ENCODE assay signal across 13 cellular contexts in genomic region chr10:69742356-69742695, GRCh38. TPM values are rescaled to one million over a fixed set of nuclear protein-coding genes. Genes with fewer than 3 reads are reported as not detected.
A peak's percentile ranks its signal among the peaks of the same experiment; 100 is the strongest.
DNase-seq lines count a peak whose midpoint lies in the region; ATAC-seq and TF ChIP-seq lines count a peak whose summit lies in the region.
"Had no signal": no experiment of that assay in that cellular context is flagged by ENCODE, and none has a peak within 500 bp of the region (broad histone marks: within the 10 kb centered on the region; RNA-seq: fewer than 3 reads in every experiment).

No MANE protein-coding gene starts in this region.

- H4K20me1 ChIP-seq in IMR-90 (ENCODE audit: insufficient read depth, low read length) (no peaks in the 10 kb centered on the region), fibroblast of lung (ENCODE audit: control insufficient read depth, extremely low read depth, insufficient read depth, low read length) (no peaks in the 10 kb centered on the region), PC-3 (ENCODE audit: low read length) (no peaks in the 10 kb centered on the region)
- H4K20me1 ChIP-seq: BLaER1 had no signal

- intact Hi-C loops in cardiac septum (cut with DNase I), result no loop called here
- intact Hi-C loops in right cardiac atrium (cut with DNase I), result no loop called here
- intact Hi-C loops in IMR-90 (cut with micrococcal nuclease), result loop anchor here (2.0 kb wide), 1 partner anchor 58 kb away; the partner anchor contains the start of gene COL13A1
- intact Hi-C loops in transverse colon (cut with DNase I; ENCODE audit: low total_unique reads), result no loop called here
- intact Hi-C loops in PC-3 (cut with micrococcal nuclease), result no loop called here

- ATAC-seq in right cardiac atrium (no peak), IMR-90 (ENCODE audit: low read depth) (peak; percentile 28; the same call in 1 of the 2 replicates), HG02588 (IDR thresholded peaks at IDR 0.05; ENCODE audit: unreplicated experiment) (no peak), PC-3 (no peak)

- H3K18ac ChIP-seq in IMR-90 (ENCODE audit: low read depth, low read length), result no peak overlapping the region

- no peak for TF ChIP-seq CTCF in IMR-90 (conservative IDR thresholded peaks at IDR 0.05; ENCODE audit: low read depth, low read length)
- TF ChIP-seq CTCF in fibroblast of lung (conservative IDR thresholded peaks at IDR 0.05 in 1 of 2, IDR thresholded peaks at IDR 0.05 in 1 of 2; ENCODE audit: low read depth in 1 of 2, low read length in 2 of 2), result no peak
- TF ChIP-seq CTCF in transverse colon (IDR thresholded peaks at IDR 0.05), result no peak
- TF ChIP-seq CTCF in PC-3 (conservative IDR thresholded peaks at IDR 0.05; ENCODE audit: low read depth, low read length), result no peak

- H3K4me3 ChIP-seq in right cardiac atrium (ENCODE audit: low read length) (no peak overlapping the region), IMR-90 (ENCODE audit: insufficient read depth, low read depth, low read length) (no peak overlapping the region), fibroblast of lung (replicated peaks in 1 of 4; ENCODE audit: control extremely low read depth in 1 of 4, insufficient read depth in 1 of 4, low read depth in 3 of 4, low read length in 4 of 4) (no peak overlapping the region), transverse colon (no peak overlapping the region), PC-3 (ENCODE audit: low read length) (no peak overlapping the region)
- H3K4me3 ChIP-seq: BLaER1 had no signal

- H3K27ac ChIP-seq in right cardiac atrium (ENCODE audit: low read length) (no peak overlapping the region), IMR-90 (ENCODE audit: insufficient read depth, low read length) (no peak overlapping the region), fibroblast of lung (ENCODE audit: insufficient read depth, low read length) (no peak overlapping the region), transverse colon (no peak overlapping the region), PC-3 (ENCODE audit: low read length) (no peak overlapping the region)
- H3K27ac ChIP-seq: BLaER1 had no signal

- H2AK5ac ChIP-seq in IMR-90 (ENCODE audit: low read depth, low read length), result no peak overlapping the region

- H3K9me2 ChIP-seq in PC-3 (replicated peaks; ENCODE audit: low read length), result no peaks in the 10 kb centered on the region

- TF ChIP-seq RAD21 in IMR-90 (IDR thresholded peaks at IDR 0.05; ENCODE audit: low read length), result no peak

- H3K79me2 ChIP-seq in fibroblast of lung (ENCODE audit: control insufficient read depth, insufficient read depth, low read length) (no peaks in the 10 kb centered on the region), PC-3 (ENCODE audit: low read length) (no peaks in the 10 kb centered on the region)

- no peaks in the 10 kb centered on the region for H3F3A ChIP-seq in PC-3 (ENCODE audit: low read length, unreplicated experiment)

- H3K14ac ChIP-seq in IMR-90 (replicated peaks; ENCODE audit: low read depth, low read length), result no peak overlapping the region

- BruUV-seq in IMR-90 (replicated peaks; lab: Mats Ljungman, UMichigan) (no TSS peak), PC-3 (replicated peaks; lab: Mats Ljungman, UMichigan) (no TSS peak)

- H4K5ac ChIP-seq in IMR-90 (ENCODE audit: low read depth, low read length), result no peak overlapping the region

- no peak overlapping the region for H3K56ac ChIP-seq in IMR-90 (ENCODE audit: extremely low read depth, insufficient read depth, low read length)

- H4K91ac ChIP-seq in IMR-90 (ENCODE audit: insufficient read depth, low read depth, low read length), result no peak overlapping the region

- dilution Hi-C loops in IMR-90 (cut with HindIII; ENCODE audit: low sequenced_read_pairs, unreplicated experiment), result no loop called here

- H3K4ac ChIP-seq in IMR-90 (ENCODE audit: low read depth, low read length), result no peak overlapping the region

- peaks cover 2% of the 10 kb centered on the region for H3K4me1 ChIP-seq in right cardiac atrium (ENCODE audit: control insufficient read depth, insufficient read depth, low read length)
- H3K4me1 ChIP-seq in IMR-90 (ENCODE audit: control insufficient read depth, insufficient read depth, low read length), result peaks cover 7% of the 10 kb centered on the region; the same call in 1 of the 2 replicates
- H3K4me1 ChIP-seq in fibroblast of lung (ENCODE audit: control insufficient read depth, extremely low read depth, insufficient read depth, low read length), result no peaks in the 10 kb centered on the region
- H3K4me1 ChIP-seq in transverse colon, result no peaks in the 10 kb centered on the region
- peaks cover 11% of the 10 kb centered on the region for H3K4me1 ChIP-seq in PC-3 (ENCODE audit: insufficient read depth, low read length)
- H3K4me1 ChIP-seq: Caco-2 had no signal

- no peaks in the 10 kb centered on the region for H3K36me3 ChIP-seq in IMR-90 (ENCODE audit: control insufficient read depth, insufficient read depth, low read length)
- no peaks in the 10 kb centered on the region for H3K36me3 ChIP-seq in fibroblast of lung (ENCODE audit: control insufficient read depth, insufficient read depth, low read length)
- no peaks in the 10 kb centered on the region for H3K36me3 ChIP-seq in transverse colon
- no peaks in the 10 kb centered on the region for H3K36me3 ChIP-seq in PC-3 (ENCODE audit: low read depth, low read length)
- H3K36me3 ChIP-seq: BLaER1 had no signal

- no peak overlapping the region for H3K9ac ChIP-seq in IMR-90 (ENCODE audit: low read depth, low read length)
- H3K9ac ChIP-seq in fibroblast of lung (ENCODE audit: insufficient read depth, low read length), result no peak overlapping the region
- no peak overlapping the region for H3K9ac ChIP-seq in PC-3 (ENCODE audit: low read length)
- H3K9ac ChIP-seq: BLaER1 had no signal

- TF ChIP-seq EP300 in transverse colon (IDR thresholded peaks at IDR 0.05; ENCODE audit: low read depth), result no peak

- H3K9me1 ChIP-seq in IMR-90 (ENCODE audit: insufficient read depth, low read length), result 0 out of 2 replicates have a peak, but pooled peaks cover 5% of the 10 kb centered on the region

- no peak for TF ChIP-seq POLR2A in IMR-90 (IDR thresholded peaks at IDR 0.05; ENCODE audit: low read depth, low read length)
- TF ChIP-seq POLR2A in transverse colon (IDR thresholded peaks at IDR 0.05), result no peak

- H2BK120ac ChIP-seq in IMR-90 (ENCODE audit: low read depth, low read length), result no peak overlapping the region

- H2AK9ac ChIP-seq in IMR-90 (replicated peaks; ENCODE audit: low read depth, low read length, poor library complexity), result no peak overlapping the region

- no peaks in the 10 kb centered on the region for H3K9me3 ChIP-seq in right cardiac atrium (ENCODE audit: control insufficient read depth, low read length)
- no peaks in the 10 kb centered on the region for H3K9me3 ChIP-seq in IMR-90 (ENCODE audit: control insufficient read depth, insufficient read depth, low read length)
- H3K9me3 ChIP-seq in fibroblast of lung (ENCODE audit: control insufficient read depth, insufficient read depth, low read depth, low read length), result no peaks in the 10 kb centered on the region
- no peaks in the 10 kb centered on the region for H3K9me3 ChIP-seq in transverse colon
- H3K9me3 ChIP-seq in PC-3 (ENCODE audit: low read length), result no peaks in the 10 kb centered on the region
- H3K9me3 ChIP-seq: BLaER1, Caco-2 had no signal

- WGBS in right cardiac atrium, result 100% methylated on average over 1 of the region's 1 CpG
- no CpG with 5 or more reads among the region's 1 CpG for WGBS in IMR-90 (ENCODE audit: extremely low coverage in 2 of 2, insufficient read length in 1 of 2), 2 experiments
- WGBS in transverse colon (ENCODE audit: low coverage in 1 of 2), 2 donors, result 100% methylated on average over 1 of the region's 1 CpG; no CpG with 5 or more reads in 1 of the 2 donors

- CTCF ChIA-PET in IMR-90 (lab: Yijun Ruan, JAX) (interaction anchor here (1.0 to 1.8 kb wide), 3 partner anchors 9 to 170 kb away, joined by 3 to 6 read pairs (median 3); partner anchors contain the start of gene COL13A1), PC-3 (lab: Charles Lee) (no interaction called here)

- H3K79me1 ChIP-seq in IMR-90 (ENCODE audit: low read depth in 1 of 2, low read length in 2 of 2), result no peaks in the 10 kb centered on the region

- in situ Hi-C loops in IMR-90 (cut with MboI; ENCODE audit: low sequenced_read_pairs) (no loop called here), transverse colon (cut with MboI; ENCODE audit: low pct_ligation_motif_present in 1 of 4, low pct_unique_long_range_greater_than_20kb in 1 of 4, low sequenced_read_pairs in 3 of 4) (no loop called here)

- H2BK15ac ChIP-seq in IMR-90 (ENCODE audit: low read depth, low read length), result no peak overlapping the region

- H2BK5ac ChIP-seq in IMR-90 (ENCODE audit: low read depth, low read length, poor library complexity, severe bottlenecking), result no peak overlapping the region

- H4K8ac ChIP-seq in IMR-90 (ENCODE audit: low read depth in 2 of 2, low read length in 2 of 2), result no peak overlapping the region

- no peaks in the 10 kb centered on the region for H3K27me3 ChIP-seq in right cardiac atrium (ENCODE audit: control insufficient read depth, insufficient read depth)
- H3K27me3 ChIP-seq in IMR-90 (ENCODE audit: control insufficient read depth, insufficient read depth, low read length), result peaks cover 3% of the 10 kb centered on the region; the same call in 1 of the 2 replicates
- H3K27me3 ChIP-seq in fibroblast of lung (ENCODE audit: control insufficient read depth, insufficient read depth, low read length), result peaks cover 9% of the 10 kb centered on the region
- H3K27me3 ChIP-seq in transverse colon, result no peaks in the 10 kb centered on the region
- H3K27me3 ChIP-seq in PC-3 (ENCODE audit: low read length), result no peaks in the 10 kb centered on the region
- H3K27me3 ChIP-seq: BLaER1 had no signal

- H2AFZ ChIP-seq in IMR-90 (replicated peaks; ENCODE audit: low read length, poor library complexity), result no peak overlapping the region
- H2AFZ ChIP-seq in fibroblast of lung (ENCODE audit: low read length), result no peak overlapping the region
- no peak overlapping the region for H2AFZ ChIP-seq in PC-3 (ENCODE audit: low read length)

- no peak overlapping the region for H3K23ac ChIP-seq in IMR-90 (ENCODE audit: low read depth, low read length)

- no peak overlapping the region for H3K4me2 ChIP-seq in IMR-90 (ENCODE audit: low read depth, low read length)
- no peak overlapping the region for H3K4me2 ChIP-seq in fibroblast of lung (ENCODE audit: extremely low read depth, insufficient read depth, low read length)
- H3K4me2 ChIP-seq in PC-3 (ENCODE audit: low read length), result no peak overlapping the region
- H3K4me2 ChIP-seq: BLaER1 had no signal

- POLR2A ChIA-PET in IMR-90 (lab: Charles Lee; ENCODE audit: unreplicated experiment) (no interaction called here), PC-3 (lab: Charles Lee; ENCODE audit: unreplicated experiment) (no interaction called here)

- DNase-seq in cardiac septum (ENCODE audit: low spot score) (peak; percentile 43), right cardiac atrium (no peak), IMR-90 (peak; percentile 64), fibroblast of lung (ENCODE audit: low read depth in 2 of 2) (peak; percentile 52 to 60), transverse colon (no peak), PC-3 (no peak)
- DNase-seq: 8988T; AML-193; Caco-2; CD8-positive, alpha-beta memory T cell; DND-41 had no signal

- H2BK20ac ChIP-seq in IMR-90 (ENCODE audit: low read depth, low read length), result no peak overlapping the region

RNA-seq across cellular contexts. Expression of gene COL13A1, which starts 59.4 kb away (rescaled TPM):
- 9.5 TPM for total RNA-seq in cardiac septum
- total RNA-seq in right cardiac atrium, result 10 to 100 TPM in 2 of 4 donors, 1 to 10 TPM in 2; 4.4 to 13.7 (median 10.4) TPM
- 6.8 TPM for polyA plus RNA-seq in right cardiac atrium
- 10.8 and 12.2 TPM in 2 replicates for total RNA-seq in IMR-90 (2012; rRNA removed)
- polyA plus RNA-seq in IMR-90 (2012; rRNA removed), result 31.3 and 32.0 TPM in 2 replicates
- polyA plus RNA-seq in IMR-90 (2012; cell fraction: cytosol; rRNA removed), result 19.3 and 25.7 TPM in 2 replicates
- 64.7 and 77.6 TPM in 2 replicates for polyA plus RNA-seq in IMR-90 (2012; cell fraction: nucleus; rRNA removed; ENCODE audit: low replicate concordance)
- total RNA-seq in fibroblast of lung, result 6.4 and 7.4 TPM in 2 replicates
- polyA plus RNA-seq in fibroblast of lung, result 5.7 and 10.7 TPM in 2 replicates
- 7.6 and 16.3 TPM in 2 replicates for polyA plus RNA-seq in fibroblast of lung (2012)
- 1.4 and 4.3 TPM in 2 replicates for polyA minus RNA-seq in fibroblast of lung (ENCODE audit: low replicate concordance)
- 1 to 10 TPM in 3 of 4 donors, under 1 TPM in 1; 0.68 to 8.2 (median 2.1) TPM for total RNA-seq in transverse colon
- total RNA-seq in PC-3 (2014; rRNA removed), result 201 and 299 TPM in 2 replicates
- total RNA-seq: Caco-2; CD8-positive, alpha-beta memory T cell had no signal
- polyA plus RNA-seq: CD8-positive, alpha-beta memory T cell had no signal

Comparison
In these comparisons a context has a peak if more than half of its experiments do, and no peak if none do; other contexts are left out.
1. DNase-seq: peak in cardiac septum (single experiment), IMR-90 (single experiment) and fibroblast of lung (2 of 2); none in right cardiac atrium (0 of 3), transverse colon (single experiment) and PC-3 (single experiment).
2. RNA of gene COL13A1, which starts 59.4 kb away (total RNA-seq): 201 to 299 TPM in PC-3; 4.4 to 13.7 TPM in right cardiac atrium, 10.8 to 12.2 TPM in IMR-90, 9.5 TPM in cardiac septum (single experiment), 6.4 to 7.4 TPM in fibroblast of lung and 0.68 to 8.2 TPM in transverse colon; every median in the first group is over 10 times any median in the second.